ENCODE assay signal across 35 cellular contexts in the genomic region with DNA sequence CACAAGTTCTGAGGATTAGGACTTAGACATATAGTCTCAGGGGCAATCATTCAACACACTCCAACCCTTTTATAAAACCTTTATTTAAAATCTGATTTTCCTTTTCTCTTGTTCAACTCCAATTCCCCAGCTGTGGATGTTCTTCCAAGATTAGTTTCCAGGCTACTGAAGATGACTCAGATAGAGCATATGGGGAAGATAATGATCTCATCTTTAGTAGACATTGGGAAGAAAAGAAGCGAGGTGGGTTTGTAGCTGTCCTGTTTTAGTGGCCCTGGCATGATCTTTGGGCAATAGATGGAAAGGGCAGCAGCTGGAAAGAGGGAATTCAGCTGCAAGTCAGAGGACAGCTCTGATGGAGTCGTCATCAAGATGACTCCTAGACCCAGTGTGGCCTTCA.
DNase-seq lines count a peak whose midpoint lies in the region; ATAC-seq, FAIRE-seq and TF ChIP-seq lines count a peak whose summit lies in the region.
"Had no signal": no experiment of that assay in that cellular context is flagged by ENCODE, and none has a peak within 500 bp of the region (broad histone marks: within the 10 kb centered on the region; RNA-seq: fewer than 3 reads in every experiment).

No MANE protein-coding gene starts in this region.

- no peaks in the 10 kb centered on the region for H3K9me3 Mint-ChIP-seq in activated naive CD8-positive, alpha-beta T cell treated with anti-CD3 and anti-CD28 coated beads, Interleukin-2, amount 50 U/mL, for 24 hours
- H3K9me3 Mint-ChIP-seq: T-helper 1 cell treated with Interleukin-12 subunit alpha and Interleukin-12 subunit beta and Interleukin-4 antibody, amounts not matched to agents 30 μg/mL and 1 μg/mL, for 36 hours had no signal

- no peaks in the 10 kb centered on the region for H3K36me3 ChIP-seq in SK-N-SH (replicated peaks in 1 of 2; ENCODE audit: control insufficient read depth in 1 of 2, insufficient read depth in 2 of 2, low read length in 1 of 2)
- H3K36me3 ChIP-seq in HAP-1 (replicated peaks): no peaks in the 10 kb centered on the region
- H3K36me3 ChIP-seq: ascending aorta, esophagus muscularis mucosa, gastroesophageal sphincter, neutrophil, sigmoid colon had no signal

- H2AFZ ChIP-seq in SK-N-SH (ENCODE audit: low read depth): no peak overlapping the region

- H3K27me3 ChIP-seq in SK-N-SH (ENCODE audit: insufficient read depth): no peaks in the 10 kb centered on the region
- H3K27me3 ChIP-seq in HAP-1 (ENCODE audit: low read depth): no peaks in the 10 kb centered on the region
- H3K27me3 ChIP-seq: ascending aorta, esophagus muscularis mucosa, gastroesophageal sphincter, neutrophil, sigmoid colon had no signal

- no peak overlapping the region for H3K4me3 Mint-ChIP-seq in activated naive CD8-positive, alpha-beta T cell treated with anti-CD3 and anti-CD28 coated beads, Interleukin-2, amount 50 U/mL, for 24 hours
- H3K4me3 Mint-ChIP-seq: activated CD4-positive, alpha-beta memory T cell treated with anti-CD3 and anti-CD28 coated beads for 36 hours; activated naive CD4-positive, alpha-beta T cell treated with anti-CD3 and anti-CD28 coated beads, Interleukin-2, amount 50 U/mL, for 24 hours; CD4-positive, alpha-beta memory T cell; immature natural killer cell; T-helper 1 cell treated with Interleukin-12 subunit alpha and Interleukin-12 subunit beta and Interleukin-4 antibody, amounts not matched to agents 30 μg/mL and 1 μg/mL, for 36 hours had no signal

- FAIRE-seq in RCC 7860 (lab: Jason Lieb, UNC): no peak
- FAIRE-seq: TTC549, urothelium cell line had no signal

- WGBS in SK-N-SH (ENCODE audit: low lambda C conversion rate): 43% methylated on average over 2 of the region's 2 CpGs

- H3K4me2 ChIP-seq in SK-N-SH: no peak overlapping the region

- no peak for TF ChIP-seq EP300 in SK-N-SH (IDR thresholded peaks at IDR 0.05; ENCODE audit: borderline replicate concordance in 1 of 2, low read depth in 1 of 2, low read length in 1 of 2)

- TF ChIP-seq RAD21 in SK-N-SH (IDR thresholded peaks at IDR 0.05; ENCODE audit: low read length): no peak

- no peaks in the 10 kb centered on the region for H4K20me1 ChIP-seq in SK-N-SH (ENCODE audit: insufficient read depth)

- H3K4me1 ChIP-seq in SK-N-SH (ENCODE audit: control insufficient read depth in 1 of 2, insufficient read depth in 2 of 2, low read depth in 1 of 2, low read length in 1 of 2): no peaks in the 10 kb centered on the region
- no peaks in the 10 kb centered on the region for H3K4me1 ChIP-seq in HAP-1
- H3K4me1 ChIP-seq: ascending aorta, esophagus muscularis mucosa, gastroesophageal sphincter, psoas muscle, sigmoid colon had no signal

- H3K4me1 Mint-ChIP-seq in activated naive CD8-positive, alpha-beta T cell treated with anti-CD3 and anti-CD28 coated beads, Interleukin-2, amount 50 U/mL, for 24 hours: no peaks in the 10 kb centered on the region
- H3K4me1 Mint-ChIP-seq: activated naive CD4-positive, alpha-beta T cell treated with anti-CD3 and anti-CD28 coated beads, Interleukin-2, amount 50 U/mL, for 24 hours; CD4-positive, alpha-beta memory T cell; immature natural killer cell had no signal

- POLR2A ChIA-PET in SK-N-SH (lab: Yijun Ruan, JAX): no interaction called here

- H3K4me3 ChIP-seq in SK-N-SH (ENCODE audit: low read depth in 2 of 2, low read length in 1 of 2): no peak overlapping the region
- H3K4me3 ChIP-seq in HAP-1: no peak overlapping the region
- H3K4me3 ChIP-seq: ascending aorta, esophagus muscularis mucosa, gastroesophageal sphincter, psoas muscle, sigmoid colon had no signal

- in situ Hi-C loops in HAP-1 (cut with MboI; ENCODE audit: low sequenced_read_pairs): no loop called here

- H3K9ac ChIP-seq in SK-N-SH: no peak overlapping the region

- H3F3A ChIP-seq in SK-N-SH (replicated peaks; ENCODE audit: insufficient read depth): no peaks in the 10 kb centered on the region

- no peaks in the 10 kb centered on the region for H3K79me2 ChIP-seq in SK-N-SH (ENCODE audit: insufficient read depth)

- H3K27ac Mint-ChIP-seq in activated naive CD8-positive, alpha-beta T cell treated with anti-CD3 and anti-CD28 coated beads, Interleukin-2, amount 50 U/mL, for 24 hours: no peak overlapping the region
- H3K27ac Mint-ChIP-seq: activated CD4-positive, alpha-beta memory T cell treated with anti-CD3 and anti-CD28 coated beads for 36 hours; activated naive CD4-positive, alpha-beta T cell treated with anti-CD3 and anti-CD28 coated beads, Interleukin-2, amount 50 U/mL, for 24 hours; CD4-positive, alpha-beta memory T cell; immature natural killer cell; T-helper 1 cell treated with Interleukin-12 subunit alpha and Interleukin-12 subunit beta and Interleukin-4 antibody, amounts not matched to agents 30 μg/mL and 1 μg/mL, for 36 hours had no signal

- H3K9me2 ChIP-seq in SK-N-SH: no peaks in the 10 kb centered on the region

- H3K36me3 Mint-ChIP-seq in activated naive CD8-positive, alpha-beta T cell treated with anti-CD3 and anti-CD28 coated beads, Interleukin-2, amount 50 U/mL, for 24 hours (ENCODE audit: low read depth): no peaks in the 10 kb centered on the region
- H3K36me3 Mint-ChIP-seq: activated CD4-positive, alpha-beta memory T cell treated with anti-CD3 and anti-CD28 coated beads for 36 hours; activated naive CD4-positive, alpha-beta T cell treated with anti-CD3 and anti-CD28 coated beads, Interleukin-2, amount 50 U/mL, for 24 hours; CD4-positive, alpha-beta memory T cell; immature natural killer cell had no signal

- CTCF ChIA-PET in SK-N-SH (lab: Yijun Ruan, JAX): no interaction called here

- no peaks in the 10 kb centered on the region for H3K27me3 Mint-ChIP-seq in activated naive CD8-positive, alpha-beta T cell treated with anti-CD3 and anti-CD28 coated beads, Interleukin-2, amount 50 U/mL, for 24 hours
- H3K27me3 Mint-ChIP-seq: activated CD4-positive, alpha-beta memory T cell treated with anti-CD3 and anti-CD28 coated beads for 36 hours; activated naive CD4-positive, alpha-beta T cell treated with anti-CD3 and anti-CD28 coated beads, Interleukin-2, amount 50 U/mL, for 24 hours; CD4-positive, alpha-beta memory T cell had no signal

- H3K9me3 ChIP-seq in SK-N-SH (no peaks in the 10 kb centered on the region), HAP-1 (no peaks in the 10 kb centered on the region)
- H3K9me3 ChIP-seq: ascending aorta, neutrophil, psoas muscle, sigmoid colon had no signal

- no peak; the same call in 2 of the 3 replicates for ATAC-seq in SK-N-SH treated with all-trans-retinoic acid at 6 μM for 48 hours
- no peak for ATAC-seq in activated naive CD8-positive, alpha-beta T cell treated with anti-CD3 and anti-CD28 coated beads, Interleukin-2, amount 50 U/mL, for 24 hours
- ATAC-seq: activated CD4-positive, CD25-positive, alpha-beta regulatory T cell treated with anti-CD3 and anti-CD28 coated beads, Interleukin-2, amount 50 U/mL, for 24 hours; gastroesophageal sphincter; left lobe of liver; psoas muscle had no signal

- no peak for TF ChIP-seq CTCF in SK-N-SH (IDR thresholded peaks at IDR 0.05)

- no peak for DNase-seq in SK-N-SH
- peak; percentile 11 for DNase-seq in RCC 7860 (ENCODE audit: low spot score)
- DNase-seq in inferior parietal cortex (ENCODE audit: extremely low spot score): peak; percentile 50
- DNase-seq in HAP-1 (ENCODE audit: low spot score in 2 of 2): no peak
- DNase-seq in NOMO-1 treated with dmso at 0.1 percent for 144 hours (lab: John Stamatoyannopoulos, UW; ENCODE audit: unreplicated experiment): no peak
- DNase-seq in activated naive CD8-positive, alpha-beta T cell treated with anti-CD3 and anti-CD28 coated beads, Interleukin-2, amount 50 U/mL, for 24 hours: no peak
- DNase-seq in D341Med (ENCODE audit: low spot score): no peak
- DNase-seq: activated CD4-positive, alpha-beta memory T cell treated with anti-CD3 and anti-CD28 coated beads for 36 hours; activated CD8-positive, alpha-beta memory T cell treated with anti-CD3 and anti-CD28 coated beads, Interleukin-2, amount 50 U/mL, for 4 hours; caudate nucleus; CD4-positive, alpha-beta memory T cell; cortex of kidney; hypothalamus; immature natural killer cell; mesenchymal stem cell; NCI-H1092 treated with DMSO at 0.1 percent for 48 hours; NCI-H1930; NCI-H2227 treated with DMSO at 0.1 percent for 48 hours; NCI-H748 treated with DMSO at 0.1 percent for 48 hours; psoas muscle; sigmoid colon; stimulated activated CD4-positive, alpha-beta T cell treated with anti-CD3 and anti-CD28 coated beads, Interleukin-15, amount 100 ng/mL, for 24 hours; stimulated activated naive CD4-positive, alpha-beta T cell had no signal

- no peak overlapping the region for H3K27ac ChIP-seq in SK-N-SH (ENCODE audit: low read depth in 2 of 2, low read length in 1 of 2)
- H3K27ac ChIP-seq: ascending aorta, esophagus muscularis mucosa, gastroesophageal sphincter, neutrophil, psoas muscle, RWPE1, sigmoid colon had no signal

TF ChIP-seq in SK-N-SH, 30 proteins besides CTCF, POLR2A, EP300 and RAD21:
- peak; percentile 29; the same call in 1 of the 2 replicates for TF ChIP-seq JUND (IDR thresholded peaks at IDR 0.05)
- 0 out of 2 replicates have a peak, but pooled peaks have one; percentile 42 for TF ChIP-seq TCF12 (IDR thresholded peaks at IDR 0.05)
- TF ChIP-seq FOSL2 (IDR thresholded peaks at IDR 0.05; ENCODE audit: borderline replicate concordance, low read depth): peak; percentile 52; the same call in 1 of the 2 replicates
- no peak for TF ChIP-seq RFX5 (IDR thresholded peaks at IDR 0.05; ENCODE audit: low read length)
TF ChIP-seq in SK-N-SH: peak in this region for 3.

TF ChIP-seq in SK-N-SH treated with all-trans-retinoic acid at 6 μM for 48 hours, 23 proteins besides CTCF, POLR2A, EP300 and RAD21:
- TF ChIP-seq ZNF70 (CRISPR knock-in tag; IDR thresholded peaks at IDR 0.05): no peak
- TF ChIP-seq GLIS3 (CRISPR knock-in tag; IDR thresholded peaks at IDR 0.05): no peak
- TF ChIP-seq CREB5 (CRISPR knock-in tag; IDR thresholded peaks at IDR 0.05; ENCODE audit: low read depth): no peak

Comparison
In these comparisons a context has a peak if more than half of its experiments do, and no peak if none do; other contexts are left out.
1. DNase-seq: peak in RCC 7860 (single experiment) and inferior parietal cortex (single experiment); none in SK-N-SH (single experiment), HAP-1 (0 of 2), NOMO-1 treated with dmso at 0.1 percent for 144 hours (single experiment), activated naive CD8-positive, alpha-beta T cell treated with anti-CD3 and anti-CD28 coated beads, Interleukin-2, amount 50 U/mL, for 24 hours (single experiment) and D341Med (single experiment).